In the genomic region with DNA sequence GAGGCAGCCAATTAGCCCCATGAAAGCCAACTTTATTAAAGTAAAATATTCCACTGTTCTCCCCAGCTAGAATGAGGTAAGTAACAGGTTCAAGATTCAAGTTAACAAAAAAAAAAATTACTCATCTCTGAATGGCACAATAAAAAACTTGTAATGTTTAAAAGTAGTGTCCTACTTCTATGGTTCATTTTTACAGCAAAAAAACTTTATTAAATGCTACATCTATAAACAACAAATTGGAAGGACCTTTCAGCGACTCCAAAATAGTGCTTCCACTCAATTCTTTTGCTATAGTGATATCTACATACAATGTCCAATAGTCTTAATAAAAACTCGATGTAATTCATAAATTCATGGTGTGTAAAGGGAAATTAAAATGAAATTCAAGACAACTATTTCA, we compare ENCODE assay signal across 1 cellular context.
A peak's percentile ranks its signal among the peaks of the same experiment; 100 is the strongest.
TF ChIP-seq lines count a peak whose summit lies in the region.

No MANE protein-coding gene starts in this region.

TF ChIP-seq in K562, 482 proteins besides CTCF, POLR2A, EP300 and RAD21 (continued from another document):
- no peak for TF ChIP-seq GABPA (tag; conservative IDR thresholded peaks at IDR 0.05; ENCODE audit: low read depth)
- TF ChIP-seq, protein P1, sequence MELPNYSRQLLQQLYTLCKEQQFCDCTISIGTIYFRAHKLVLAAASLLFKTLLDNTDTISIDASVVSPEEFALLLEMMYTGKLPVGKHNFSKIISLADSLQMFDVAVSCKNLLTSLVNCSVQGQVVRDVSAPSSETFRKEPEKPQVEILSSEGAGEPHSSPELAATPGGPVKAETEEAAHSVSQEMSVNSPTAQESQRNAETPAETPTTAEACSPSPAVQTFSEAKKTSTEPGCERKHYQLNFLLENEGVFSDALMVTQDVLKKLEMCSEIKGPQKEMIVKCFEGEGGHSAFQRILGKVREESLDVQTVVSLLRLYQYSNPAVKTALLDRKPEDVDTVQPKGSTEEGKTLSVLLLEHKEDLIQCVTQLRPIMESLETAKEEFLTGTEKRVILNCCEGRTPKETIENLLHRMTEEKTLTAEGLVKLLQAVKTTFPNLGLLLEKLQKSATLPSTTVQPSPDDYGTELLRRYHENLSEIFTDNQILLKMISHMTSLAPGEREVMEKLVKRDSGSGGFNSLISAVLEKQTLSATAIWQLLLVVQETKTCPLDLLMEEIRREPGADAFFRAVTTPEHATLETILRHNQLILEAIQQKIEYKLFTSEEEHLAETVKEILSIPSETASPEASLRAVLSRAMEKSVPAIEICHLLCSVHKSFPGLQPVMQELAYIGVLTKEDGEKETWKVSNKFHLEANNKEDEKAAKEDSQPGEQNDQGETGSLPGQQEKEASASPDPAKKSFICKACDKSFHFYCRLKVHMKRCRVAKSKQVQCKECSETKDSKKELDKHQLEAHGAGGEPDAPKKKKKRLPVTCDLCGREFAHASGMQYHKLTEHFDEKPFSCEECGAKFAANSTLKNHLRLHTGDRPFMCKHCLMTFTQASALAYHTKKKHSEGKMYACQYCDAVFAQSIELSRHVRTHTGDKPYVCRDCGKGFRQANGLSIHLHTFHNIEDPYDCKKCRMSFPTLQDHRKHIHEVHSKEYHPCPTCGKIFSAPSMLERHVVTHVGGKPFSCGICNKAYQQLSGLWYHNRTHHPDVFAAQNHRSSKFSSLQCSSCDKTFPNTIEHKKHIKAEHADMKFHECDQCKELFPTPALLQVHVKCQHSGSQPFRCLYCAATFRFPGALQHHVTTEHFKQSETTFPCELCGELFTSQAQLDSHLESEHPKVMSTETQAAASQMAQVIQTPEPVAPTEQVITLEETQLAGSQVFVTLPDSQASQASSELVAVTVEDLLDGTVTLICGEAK (IDR thresholded peaks at IDR 0.05): peak; percentile 80
- TF ChIP-seq, protein P1 (CRISPR knock-in tag; IDR thresholded peaks at IDR 0.05): peak; percentile 56; the same call in 1 of the 2 replicates
